In the genomic region with DNA sequence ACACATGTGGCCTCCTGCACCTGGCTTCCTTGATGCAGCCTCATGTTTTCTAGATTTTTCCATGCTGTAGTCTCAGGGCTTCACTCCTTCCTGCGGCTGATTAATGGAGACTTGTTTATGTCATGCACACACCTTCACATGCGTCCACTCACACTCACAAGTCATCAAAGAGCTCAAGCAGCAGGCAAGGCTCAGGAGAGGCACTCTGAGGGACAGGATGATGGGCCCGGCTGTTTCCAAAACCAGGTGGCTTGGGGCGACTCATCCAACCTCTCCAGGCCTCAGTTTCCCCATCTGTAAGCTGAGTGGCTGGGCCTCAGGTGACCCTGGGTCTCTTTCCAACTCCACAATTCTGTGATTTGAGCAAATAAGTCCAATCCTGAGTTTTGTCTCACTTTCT, we compare ENCODE assay signal across 21 cellular contexts. TPM values are rescaled to one million over a fixed set of nuclear protein-coding genes. Genes with fewer than 3 reads are reported as not detected.
DNase-seq lines count a peak whose midpoint lies in the region; ATAC-seq and TF ChIP-seq lines count a peak whose summit lies in the region.
"Had no signal": no experiment of that assay in that cellular context is flagged by ENCODE, and none has a peak within 500 bp of the region (broad histone marks: within the 10 kb centered on the region; RNA-seq: fewer than 3 reads in every experiment).

No MANE protein-coding gene starts in this region.

- peak overlapping the region; percentile 53 for H3K27ac Mint-ChIP-seq in CD4-positive, alpha-beta T cell
- peak overlapping the region; percentile 68 for H3K27ac Mint-ChIP-seq in activated T-helper 17 cell treated with anti-CD3 and anti-CD28 coated beads, Interleukin-2, amount 50 U/mL, for 72 hours
- peak overlapping the region; percentile 81 to 87 for H3K27ac Mint-ChIP-seq in natural killer cell
- H3K27ac Mint-ChIP-seq in WTC11: no peak overlapping the region
- H3K27ac Mint-ChIP-seq: T-helper 2 cell treated with Interferon-gamma antibody and Interleukin-4, amounts not matched to agents 5 μg/mL and 100 μg/mL, for 36 hours had no signal

- peak overlapping the region; percentile 80 for H3K4me3 Mint-ChIP-seq in CD4-positive, alpha-beta T cell
- H3K4me3 Mint-ChIP-seq in activated T-helper 17 cell treated with anti-CD3 and anti-CD28 coated beads, Interleukin-2, amount 50 U/mL, for 72 hours: peak overlapping the region; percentile 35
- H3K4me3 Mint-ChIP-seq in natural killer cell (peak overlapping the region; percentile 47), WTC11 (no peak overlapping the region)
- H3K4me3 Mint-ChIP-seq: CD14-positive monocyte; T-helper 2 cell treated with Interferon-gamma antibody and Interleukin-4, amounts not matched to agents 5 μg/mL and 100 μg/mL, for 36 hours had no signal

- DNase-seq in activated CD8-positive, alpha-beta memory T cell treated with anti-CD3 and anti-CD28 coated beads for 24 hours: peak; percentile 57
- no peak for DNase-seq in activated CD8-positive, alpha-beta memory T cell treated with anti-CD3 and anti-CD28 coated beads, Interleukin-2, amount 50 U/mL, for 4 hours
- DNase-seq in CD4-positive, alpha-beta T cell: no peak
- no peak for DNase-seq in natural killer cell
- DNase-seq in WTC11 (ENCODE audit: low spot score): no peak
- no peak for DNase-seq in caudate nucleus (lab: John Stamatoyannopoulos, UW)
- no peak for DNase-seq in NCI-H1105 (lab: John Stamatoyannopoulos, UW)
- DNase-seq: activated gamma-delta T cell treated with Interleukin-2 at 50 U/mL for 16 hours, cortex of kidney, DND-41, lower lobe of right lung, NCI-H146, NCI-H2171 treated with DMSO at 0.1 percent for 48 hours, NCI-H748 treated with DMSO at 0.1 percent for 48 hours, stomach had no signal

- TF ChIP-seq CTCF in CD4-positive, alpha-beta T cell (IDR thresholded peaks at IDR 0.05): no peak
- TF ChIP-seq CTCF in natural killer cell (IDR thresholded peaks at IDR 0.05) (no peak), WTC11 (IDR thresholded peaks at IDR 0.05) (no peak)

- intact Hi-C loops in CD4-positive, alpha-beta T cell (cut with DNase I, micrococcal nuclease): no loop called here
- intact Hi-C loops in natural killer cell (cut with micrococcal nuclease): no loop called here

- POLR2A ChIA-PET in CD4-positive, alpha-beta T cell (lab: Charles Lee): interaction anchor here (0.8 to 2.0 kb wide), 4 partner anchors 9 to 21 kb away, joined by 3 to 8 read pairs (median 3); no protein-coding TSS in a partner anchor
- POLR2A ChIA-PET in WTC11 (lab: Charles Lee): no interaction called here

- no peak overlapping the region for H3K27ac ChIP-seq in CD4-positive, alpha-beta T cell (ENCODE audit: low read depth, low read length)
- no peak overlapping the region for H3K27ac ChIP-seq in caudate nucleus (ENCODE audit: low read depth, low read length)
- H3K27ac ChIP-seq: A549, lower lobe of right lung, pancreas, stomach, upper lobe of left lung had no signal

- H3K4me1 Mint-ChIP-seq in CD4-positive, alpha-beta T cell (ENCODE audit: low read depth): peaks cover 84% of the 10 kb centered on the region
- peaks cover 56% of the 10 kb centered on the region for H3K4me1 Mint-ChIP-seq in activated T-helper 17 cell treated with anti-CD3 and anti-CD28 coated beads, Interleukin-2, amount 50 U/mL, for 72 hours
- H3K4me1 Mint-ChIP-seq in natural killer cell: peaks cover 83 to 87% of the 10 kb centered on the region in 2 donors
- peaks cover 11% of the 10 kb centered on the region for H3K4me1 Mint-ChIP-seq in WTC11

- H3K27me3 ChIP-seq in CD4-positive, alpha-beta T cell (ENCODE audit: control insufficient read depth, insufficient read depth, low read length): no peaks in the 10 kb centered on the region
- H3K27me3 ChIP-seq: pancreas, stomach, upper lobe of left lung had no signal

- ATAC-seq in CD4-positive, alpha-beta T cell (ENCODE audit: poor library complexity): no peak
- peak; percentile 31 for ATAC-seq in activated T-helper 17 cell treated with anti-CD3 and anti-CD28 coated beads, Interleukin-2, amount 50 U/mL, for 72 hours (replicated peaks)
- ATAC-seq in natural killer cell (no peak), WTC11 (no peak)
- ATAC-seq: A549, lower lobe of right lung, pancreas had no signal

- peaks cover 28% of the 10 kb centered on the region for H3K9me3 ChIP-seq in CD4-positive, alpha-beta T cell (ENCODE audit: control insufficient read depth, low read length)
- H3K9me3 ChIP-seq: pancreas had no signal

- H3K36me3 Mint-ChIP-seq in CD4-positive, alpha-beta T cell (ENCODE audit: low read depth): peaks cover 86% of the 10 kb centered on the region
- peaks cover 12% of the 10 kb centered on the region for H3K36me3 Mint-ChIP-seq in activated T-helper 17 cell treated with anti-CD3 and anti-CD28 coated beads, Interleukin-2, amount 50 U/mL, for 72 hours (ENCODE audit: low read depth)
- H3K36me3 Mint-ChIP-seq in natural killer cell: peaks cover 24% of the 10 kb centered on the region
- peaks cover 37% of the 10 kb centered on the region for H3K36me3 Mint-ChIP-seq in WTC11

- H3K27me3 Mint-ChIP-seq in CD4-positive, alpha-beta T cell: no peaks in the 10 kb centered on the region
- no peaks in the 10 kb centered on the region for H3K27me3 Mint-ChIP-seq in activated T-helper 17 cell treated with anti-CD3 and anti-CD28 coated beads, Interleukin-2, amount 50 U/mL, for 72 hours
- H3K27me3 Mint-ChIP-seq in natural killer cell (ENCODE audit: low read depth in 2 of 2) (no peaks in the 10 kb centered on the region), WTC11 (ENCODE audit: low read depth) (no peaks in the 10 kb centered on the region)

- H3K9me3 Mint-ChIP-seq in CD4-positive, alpha-beta T cell: peaks cover 15% of the 10 kb centered on the region
- peaks cover 8% of the 10 kb centered on the region for H3K9me3 Mint-ChIP-seq in activated T-helper 17 cell treated with anti-CD3 and anti-CD28 coated beads, Interleukin-2, amount 50 U/mL, for 72 hours
- H3K9me3 Mint-ChIP-seq in natural killer cell (peaks cover 7 to 14% of the 10 kb centered on the region in 2 donors), WTC11 (peaks cover 36% of the 10 kb centered on the region)

- CTCF ChIA-PET in CD4-positive, alpha-beta T cell (lab: Charles Lee): no interaction called here
- CTCF ChIA-PET in WTC11 (lab: Charles Lee): interaction anchor here (1.2 kb wide), 1 partner anchor 17 kb away, joined by 3 read pairs; no protein-coding TSS in a partner anchor

TF ChIP-seq in WTC11, 78 proteins besides CTCF, POLR2A, EP300 and RAD21 (continues in another document):
- TF ChIP-seq SP1 (CRISPR knock-in tag; conservative IDR thresholded peaks at IDR 0.05) (no peak), ZSCAN18 (CRISPR knock-in tag; IDR thresholded peaks at IDR 0.05) (no peak), SOX15 (CRISPR knock-in tag; IDR thresholded peaks at IDR 0.05) (no peak), CREM (CRISPR knock-in tag; IDR thresholded peaks at IDR 0.05) (no peak), EMX1 (CRISPR knock-in tag; IDR thresholded peaks at IDR 0.05) (no peak), ARID4B (CRISPR knock-in tag; IDR thresholded peaks at IDR 0.05; ENCODE audit: borderline replicate concordance) (no peak), TEAD4 (CRISPR knock-in tag; IDR thresholded peaks at IDR 0.05) (no peak), JAZF1 (CRISPR knock-in tag; IDR thresholded peaks at IDR 0.05) (no peak)

RNA-seq across cellular contexts. Expression of gene RASA3, which starts 36.9 kb away (rescaled TPM):
- 100 to 1,000 TPM; 181 to 184 TPM for total RNA-seq in CD4-positive, alpha-beta T cell
- total RNA-seq in activated T-helper 17 cell treated with anti-CD3 and anti-CD28 coated beads, Interleukin-2, amount 50 U/mL, for 72 hours: 10 to 100 TPM; 18.4 to 62.5 TPM
- 100 to 1,000 TPM; 252 to 277 (median 274) TPM for total RNA-seq in natural killer cell
- total RNA-seq in WTC11 (2021): 16.5 to 22.3 TPM (median 16.9 TPM) in 3 replicates
